ENCODE assay signal across 18 cellular contexts in the genomic region with DNA sequence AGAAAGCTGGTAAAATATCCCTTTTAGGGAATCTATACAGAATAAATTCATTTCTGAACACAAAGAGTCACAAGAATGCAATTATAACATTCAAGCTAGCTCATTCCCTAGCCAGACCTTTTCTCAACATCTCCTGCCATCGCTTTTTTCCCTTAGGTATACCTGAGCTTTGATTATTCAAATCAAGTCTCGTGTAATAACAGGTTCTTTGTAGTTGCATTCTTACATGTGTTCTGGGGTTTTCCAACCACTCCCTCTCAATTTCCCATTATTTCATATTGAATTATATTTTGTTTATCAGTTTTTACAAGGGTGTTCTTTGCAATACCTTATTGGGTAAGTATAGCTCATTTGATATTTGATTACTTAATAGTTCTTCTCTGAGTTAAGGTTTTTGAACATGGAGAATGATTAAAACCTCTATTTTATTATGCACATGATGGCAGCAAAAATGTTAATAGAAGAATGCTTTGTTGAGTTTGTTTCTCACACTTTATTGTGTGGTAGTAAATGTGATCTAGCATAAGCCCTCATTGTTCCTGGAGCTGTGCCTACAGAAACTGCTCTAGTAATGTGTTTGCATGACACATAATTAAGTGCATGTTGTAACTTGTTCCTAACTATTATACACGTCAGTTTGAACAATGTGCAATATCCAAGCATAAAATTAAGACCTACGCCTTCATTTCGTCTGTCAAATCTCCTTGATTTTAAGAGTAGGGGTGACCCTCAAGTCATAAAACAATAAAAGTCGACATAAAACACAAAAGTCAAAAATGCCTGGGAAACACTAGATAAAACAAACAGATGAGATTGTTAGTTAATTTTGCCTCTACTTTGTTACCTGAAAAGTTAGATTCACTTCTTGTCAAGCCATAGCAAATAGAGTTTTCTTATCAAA.
DNase-seq lines count a peak whose midpoint lies in the region; ATAC-seq, FAIRE-seq and TF ChIP-seq lines count a peak whose summit lies in the region.
"Had no signal": no experiment of that assay in that cellular context is flagged by ENCODE, and none has a peak within 500 bp of the region (broad histone marks: within the 10 kb centered on the region; RNA-seq: fewer than 3 reads in every experiment).

No MANE protein-coding gene starts in this region.

- no peaks in the 10 kb centered on the region for H3K27me3 ChIP-seq in RWPE2 (ENCODE audit: insufficient read depth, poor library complexity, severe bottlenecking)
- H3K27me3 ChIP-seq: cardiac muscle cell had no signal

- no peak overlapping the region for H3K9ac ChIP-seq in kidney (ENCODE audit: low read length in 2 of 2)

- H3K4me1 ChIP-seq in RWPE2 (ENCODE audit: insufficient read depth, poor library complexity, severe bottlenecking): peaks cover 15% of the 10 kb centered on the region
- H3K4me1 ChIP-seq in kidney (ENCODE audit: control insufficient read depth in 1 of 2, insufficient read depth in 1 of 2, low read depth in 1 of 2, low read length in 2 of 2): no peaks in the 10 kb centered on the region
- H3K4me1 ChIP-seq: lower lobe of right lung had no signal

- no peak overlapping the region for H3K4me3 ChIP-seq in RWPE2 (ENCODE audit: severe bottlenecking)
- H3K4me3 ChIP-seq in kidney (ENCODE audit: low read length in 2 of 2): no peak overlapping the region
- H3K4me3 ChIP-seq: cardiac muscle cell, lower lobe of right lung, thoracic aorta had no signal

- DNase-seq in DMS153 treated with DMSO at 0.1 percent for 48 hours (lab: John Stamatoyannopoulos, UW; ENCODE audit: unreplicated experiment): peak; percentile 37
- DNase-seq in NCI-H1436 treated with DMSO at 0.1 percent for 48 hours (lab: John Stamatoyannopoulos, UW): peak; percentile 89
- DNase-seq in RWPE2 (ENCODE audit: low spot score): no peak
- DNase-seq in kidney: no peak
- no peak for DNase-seq in amygdala (lab: John Stamatoyannopoulos, UW)
- no peak for DNase-seq in HuH-7 (ENCODE audit: low spot score)
- DNase-seq: activated CD4-positive, alpha-beta T cell treated with anti-CD3 and anti-CD28 coated beads for 48 hours; CD4-positive, CD25-positive, alpha-beta regulatory T cell; DMS79; lower lobe of right lung; nucleus accumbens; retina; Right ventricle myocardium superior had no signal

- H3K27ac ChIP-seq in RWPE2 (ENCODE audit: poor library complexity, severe bottlenecking): peak overlapping the region; percentile 52
- H3K27ac ChIP-seq in kidney (ENCODE audit: low read depth in 2 of 2, low read length in 2 of 2): no peak overlapping the region
- H3K27ac ChIP-seq: cardiac muscle cell, lower lobe of right lung, thoracic aorta had no signal

- peak; percentile 63 for FAIRE-seq in kidney (lab: Jason Lieb, UNC)
- FAIRE-seq: GM12892 had no signal

- H3K9me3 ChIP-seq in RWPE2 (ENCODE audit: severe bottlenecking): no peaks in the 10 kb centered on the region
- no peaks in the 10 kb centered on the region for H3K9me3 ChIP-seq in kidney (ENCODE audit: control insufficient read depth in 1 of 2, low read length in 2 of 2)
- H3K9me3 ChIP-seq: lower lobe of right lung, thoracic aorta had no signal

- intact Hi-C loops in kidney (cut with DNase I): no loop called here

- H3K36me3 ChIP-seq in RWPE2 (ENCODE audit: low read depth): no peaks in the 10 kb centered on the region
- H3K36me3 ChIP-seq in kidney (ENCODE audit: control insufficient read depth in 1 of 2, insufficient read depth in 2 of 2, low read length in 2 of 2): no peaks in the 10 kb centered on the region
- H3K36me3 ChIP-seq: cardiac muscle cell, lower lobe of right lung, thoracic aorta had no signal

- TF ChIP-seq CTCF in RWPE2 (IDR thresholded peaks at IDR 0.05; ENCODE audit: poor library complexity, severe bottlenecking) (no peak), kidney (IDR thresholded peaks at IDR 0.05; ENCODE audit: borderline replicate concordance, extremely low read depth, insufficient read depth) (no peak)

- ATAC-seq in RWPE2 (ENCODE audit: low read depth) (peak; percentile 73), GM19452 (IDR thresholded peaks at IDR 0.05; ENCODE audit: unreplicated experiment) (no peak), GM18517 (IDR thresholded peaks at IDR 0.05; ENCODE audit: unreplicated experiment) (no peak)
- ATAC-seq: lower lobe of right lung had no signal

Comparison
In these comparisons a context has a peak if more than half of its experiments do, and no peak if none do; other contexts are left out.
1. DNase-seq: peak in DMS153 treated with DMSO at 0.1 percent for 48 hours (single experiment) and NCI-H1436 treated with DMSO at 0.1 percent for 48 hours (single experiment); none in RWPE2 (single experiment), kidney (single experiment), amygdala (0 of 56) and HuH-7 (single experiment).